ENCODE assay signal across 3 cellular contexts in genomic region chr10:85665078-85665477, GRCh38.
"Had no signal": no experiment of that assay in that cellular context is flagged by ENCODE, and none has a peak within 500 bp of the region (broad histone marks: within the 10 kb centered on the region; RNA-seq: fewer than 3 reads in every experiment).

No MANE protein-coding gene starts in this region.

- DNase-seq: GDM1, GF-D8 had no signal

- ATAC-seq: GM12878 had no signal

- H3K4me3 ChIP-seq: GM12878 had no signal
